Comparison of ENCODE assay signal across 17 cellular contexts in genomic region chr17:49468827-49469385, GRCh38. TPM values are rescaled to one million over a fixed set of nuclear protein-coding genes. Genes with fewer than 3 reads are reported as not detected.
DNase-seq lines count a peak whose midpoint lies in the region; ATAC-seq, FAIRE-seq and TF ChIP-seq lines count a peak whose summit lies in the region.
"Had no signal": no experiment of that assay in that cellular context is flagged by ENCODE, and none has a peak within 500 bp of the region (broad histone marks: within the 10 kb centered on the region; RNA-seq: fewer than 3 reads in every experiment).

No MANE protein-coding gene starts in this region.

- H2BK120ac ChIP-seq in H1 (replicated peaks; ENCODE audit: low read depth, low read length) = no peak overlapping the region

- CTCF ChIA-PET in H1 (lab: Charles Lee; ENCODE audit: partially characterized antibody) = interaction anchor here (0.7 to 4.2 kb wide), 8 partner anchors 10 to 87 kb away, joined by 3 to 37 read pairs (median 7); partner anchors contain the start of gene NGFR

- H4K91ac ChIP-seq in H1 (replicated peaks; ENCODE audit: insufficient read length, low read length) = peak overlapping the region; percentile 3

- no peaks in the 10 kb centered on the region for H3K36me3 Mint-ChIP-seq in neural crest cell (ENCODE audit: low read depth)
- H3K36me3 Mint-ChIP-seq: IgD-negative memory B cell had no signal

- TF ChIP-seq CTCF in H1 (IDR thresholded peaks at IDR 0.05; ENCODE audit: control extremely low read depth in 1 of 3, insufficient read depth in 1 of 3, low read depth in 1 of 3, low read length in 3 of 3) = no peak
- TF ChIP-seq CTCF in neural crest cell (conservative IDR thresholded peaks at IDR 0.05) = no peak
- TF ChIP-seq CTCF in tibial nerve (IDR thresholded peaks at IDR 0.05) = no peak

- H3K27me3 Mint-ChIP-seq in neural crest cell (ENCODE audit: low read depth) = peaks cover 37% of the 10 kb centered on the region

- ATAC-seq in GM19397 (IDR thresholded peaks at IDR 0.05; ENCODE audit: unreplicated experiment) = no peak
- ATAC-seq: HCT116 had no signal

- no peak overlapping the region for H3K9ac ChIP-seq in H1 (replicated peaks in 1 of 4; ENCODE audit: extremely low read depth in 1 of 4, low read depth in 3 of 4, low read length in 3 of 4)

- H3K79me1 ChIP-seq in H1 (ENCODE audit: low read depth, low read length) = no peaks in the 10 kb centered on the region

- peak overlapping the region; percentile 38 for H3K4me3 Mint-ChIP-seq in neural crest cell

- no peak for TF ChIP-seq POLR2A in H1 (IDR thresholded peaks at IDR 0.05; ENCODE audit: control extremely low read depth in 1 of 2, low read depth in 2 of 2, low read length in 2 of 2)
- no peak for TF ChIP-seq POLR2A in tibial nerve (IDR thresholded peaks at IDR 0.05)

- H2AK5ac ChIP-seq in H1 (ENCODE audit: low read depth, low read length) = no peak overlapping the region

- H3K4ac ChIP-seq in H1 (replicated peaks; ENCODE audit: insufficient read length, low read depth, low read length) = no peak overlapping the region

- H3K56ac ChIP-seq in H1 (replicated peaks; ENCODE audit: insufficient read length, low read depth, low read length) = no peak overlapping the region

- H3K23me2 ChIP-seq in H1 (ENCODE audit: low read depth, low read length) = peaks cover 11% of the 10 kb centered on the region

- H4K5ac ChIP-seq in H1 (ENCODE audit: insufficient read length, low read depth, low read length) = no peak overlapping the region

- H3K23ac ChIP-seq in H1 (ENCODE audit: insufficient read length) = no peak overlapping the region

- DNase-seq in NCI-H1436 (lab: John Stamatoyannopoulos, UW) = peak; percentile 19
- DNase-seq in NCI-H1436 treated with DMSO at 0.1 percent for 48 hours (lab: John Stamatoyannopoulos, UW) = no peak
- no peak for DNase-seq in H1 (ENCODE audit: low read depth in 1 of 2, low spot score in 2 of 2)
- no peak for DNase-seq in neural crest cell (ENCODE audit: low read depth, low spot score)
- peak; percentile 66 to 81 for DNase-seq in tibial nerve (ENCODE audit: low spot score in 2 of 2)
- no peak for DNase-seq in activated CD4-positive, alpha-beta T cell treated with anti-CD3 and anti-CD28 coated beads, Interleukin-2, amount 50 U/mL, for 1 hour
- DNase-seq in G401 (ENCODE audit: low spot score) = no peak
- DNase-seq: EL, MV-4-11, NCI-H1694, PC-9 had no signal

- no peak overlapping the region; the same call in 1 of the 2 replicates for H4K8ac ChIP-seq in H1 (ENCODE audit: extremely low read depth, insufficient read depth, low read length)

- no peak for TF ChIP-seq RAD21 in H1 (IDR thresholded peaks at IDR 0.05 in 1 of 2, conservative IDR thresholded peaks at IDR 0.05 in 1 of 2; ENCODE audit: low read depth in 2 of 2, low read length in 2 of 2)

- H3K4me3 ChIP-seq in H1 (ENCODE audit: extremely low read depth in 1 of 4, insufficient read depth in 2 of 4, low read depth in 3 of 4, low read length in 4 of 4) (no peak overlapping the region), tibial nerve (no peak overlapping the region)
- H3K4me3 ChIP-seq: PC-9, SK-N-MC had no signal

- no peak overlapping the region for H2BK5ac ChIP-seq in H1 (ENCODE audit: low read depth, low read length)

- no peaks in the 10 kb centered on the region for H3K79me2 ChIP-seq in H1 (ENCODE audit: control insufficient read depth in 1 of 2, insufficient read depth in 2 of 2, low read length in 2 of 2)

- H3K4me1 ChIP-seq in H1 (replicated peaks in 1 of 4; ENCODE audit: control insufficient read depth in 3 of 4, insufficient read depth in 4 of 4, low read length in 3 of 4) (peaks cover 7 to 17% (median 12%) of the 10 kb centered on the region in 4 experiments), tibial nerve (peaks cover 0 to 46% (median 13%) of the 10 kb centered on the region in 4 donors)

- H2BK12ac ChIP-seq in H1 (ENCODE audit: low read depth, low read length) = no peak overlapping the region

- H3K27ac ChIP-seq in H1 (ENCODE audit: low read depth, low read length) (no peak overlapping the region), tibial nerve (peak overlapping the region in 1 of 4 donors; percentile 8)
- H3K27ac ChIP-seq: 22Rv1, C4-2B, PC-9, SK-N-MC had no signal

- H3K36me3 ChIP-seq in H1 (ENCODE audit: control insufficient read depth in 2 of 4, insufficient read depth in 4 of 4, low read length in 3 of 4) (no peaks in the 10 kb centered on the region), tibial nerve (no peaks in the 10 kb centered on the region)

- H3K27me3 ChIP-seq in H1 (replicated peaks in 1 of 4; ENCODE audit: control insufficient read depth in 3 of 4, extremely low read depth in 1 of 4, insufficient read depth in 3 of 4, low read length in 3 of 4) (peaks cover 3 to 35% (median 34%) of the 10 kb centered on the region in 4 experiments), tibial nerve (peaks cover 0 to 18% of the 10 kb centered on the region in 2 donors)

- no peak overlapping the region; a peak in 1 of 4 replicates for H3K4me2 ChIP-seq in H1 (ENCODE audit: insufficient read depth in 1 of 2, low read depth in 2 of 2, low read length in 2 of 2)
- H3K4me2 ChIP-seq: PC-9 had no signal

- H2AFZ ChIP-seq in H1 (ENCODE audit: low read length) = no peak overlapping the region
- H2AFZ ChIP-seq: PC-9 had no signal

- H2BK20ac ChIP-seq in H1 (ENCODE audit: low read length) = no peak overlapping the region

- H2BK15ac ChIP-seq in H1 (ENCODE audit: low read length) = 0 out of 2 replicates have a peak overlapping the region, but pooled peaks have one; percentile 14

- no peak overlapping the region for H3K14ac ChIP-seq in H1 (ENCODE audit: insufficient read length)

- TF ChIP-seq EP300 in H1 (IDR thresholded peaks at IDR 0.05; ENCODE audit: borderline replicate concordance in 1 of 2, low read depth in 2 of 2, low read length in 2 of 2) (no peak), tibial nerve (IDR thresholded peaks at IDR 0.05) (peak in 1 of 2 donors; percentile 50)

- H3K9me3 ChIP-seq in H1 (ENCODE audit: insufficient read depth in 2 of 2, low read depth in 1 of 2, low read length in 1 of 2) = 0 out of 4 replicates have a peak, but pooled peaks cover 0 to 3% of the 10 kb centered on the region in 2 experiments
- peaks cover 0 to 7% (median under 1%) of the 10 kb centered on the region in 4 donors for H3K9me3 ChIP-seq in tibial nerve

- in situ Hi-C loops in G401 (cut with HindIII; ENCODE audit: low sequenced_read_pairs) = no loop called here

- H3K9me3 Mint-ChIP-seq in neural crest cell = peaks cover 3% of the 10 kb centered on the region

- H4K20me1 ChIP-seq in H1 (replicated peaks in 1 of 2; ENCODE audit: control insufficient read depth in 1 of 2, insufficient read depth in 2 of 2, low read length in 2 of 2) = no peaks in the 10 kb centered on the region

- H3K4me1 Mint-ChIP-seq in neural crest cell = peaks cover 70% of the 10 kb centered on the region
- H3K4me1 Mint-ChIP-seq: IgD-negative memory B cell had no signal

- WGBS in H1 (ENCODE audit: extremely low coverage in 1 of 2, insufficient coverage in 1 of 2, insufficient read length in 1 of 2, insufficient replicate concordance in 2 of 2, low coverage in 1 of 2, low lambda C conversion rate in 2 of 2, missing lambda C conversion rate in 1 of 2), 2 experiments = 79% methylated on average over 1 of the region's 1 CpG; no CpG with 5 or more reads in 1 of the 2 experiments
- WGBS in tibial nerve, 2 donors = 88 to 93% methylated on average over 1 of the region's 1 CpG

- H3K27ac Mint-ChIP-seq in neural crest cell (ENCODE audit: unreplicated experiment) = no peak overlapping the region
- H3K27ac Mint-ChIP-seq: IgD-negative memory B cell had no signal

- no peak overlapping the region for H3K18ac ChIP-seq in H1 (ENCODE audit: extremely low read depth, low read length)

- POLR2A ChIA-PET in H1 (lab: Charles Lee; ENCODE audit: partially characterized antibody) = interaction anchor here (1.4 to 3.5 kb wide), 2 partner anchors 17 to 31 kb away, joined by 3 to 13 read pairs; no protein-coding TSS in a partner anchor

- no peak for FAIRE-seq in H1 (lab: Jason Lieb, UNC)

TF ChIP-seq in H1, 55 proteins besides CTCF, POLR2A, EP300 and RAD21 (continues in another document):
- no peak for TF ChIP-seq HDAC2 (IDR thresholded peaks at IDR 0.05; ENCODE audit: borderline replicate concordance in 1 of 2, low read depth in 2 of 2, low read length in 2 of 2)

RNA-seq across cellular contexts. Expression of gene NGFR, which starts 26.2 kb away (rescaled TPM):
- 8.1 TPM in 2 replicates for total RNA-seq in H1 (2021; fragmentation: NEBNext Ultra II Directional; extraction: Animal tissue kit (Norgen Biotek cat#: 25700))
- polyA plus RNA-seq in H1 (2011; rRNA removed) = 10.3 and 19.4 TPM in 2 replicates
- polyA plus RNA-seq in H1 (2011; cell fraction: cytosol; rRNA removed) = 13.8 TPM
- polyA plus RNA-seq in H1 (2011; cell fraction: nucleus; rRNA removed) = 13.1 TPM
- polyA plus RNA-seq in H1 (2012, experiment 1 of 2) = 5.7 to 12.2 TPM (median 10.3 TPM) in 4 replicates
- polyA plus RNA-seq in H1 (2012, experiment 2 of 2) = 8.0 TPM
- 13.1 TPM for polyA plus RNA-seq in H1 (2013, experiment 1 of 2)
- polyA plus RNA-seq in H1 (2013, experiment 2 of 2) = 13.5 TPM
- 4.4 and 5.9 TPM in 2 replicates for polyA minus RNA-seq in H1 (2011; rRNA and poly(A)+ RNA removed)
- 4.4 TPM for polyA minus RNA-seq in H1 (2011; cell fraction: cytosol; rRNA and poly(A)+ RNA removed)
- polyA minus RNA-seq in H1 (2011; cell fraction: nucleus; rRNA and poly(A)+ RNA removed) = 5.5 TPM
- total RNA-seq in neural crest cell = 322 and 334 TPM in 2 replicates
- total RNA-seq in tibial nerve = 100 to 1,000 TPM; 205 to 279 (median 238) TPM
- total RNA-seq in G401 (2014; rRNA removed; shearing (Covaris generic)) = 2.7 and 3.9 TPM in 2 replicates
- polyA plus RNA-seq: IgD-negative memory B cell had no signal

RNA-seq across cellular contexts. Expression of gene PHB1, which starts 54.2 kb away (rescaled TPM):
- 386 and 401 TPM in 2 replicates for total RNA-seq in H1 (2021; fragmentation: NEBNext Ultra II Directional; extraction: Animal tissue kit (Norgen Biotek cat#: 25700))
- polyA plus RNA-seq in H1 (2011; rRNA removed) = 419 and 597 TPM in 2 replicates
- polyA plus RNA-seq in H1 (2011; cell fraction: cytosol; rRNA removed) = 510 TPM
- 402 TPM for polyA plus RNA-seq in H1 (2011; cell fraction: nucleus; rRNA removed)
- polyA plus RNA-seq in H1 (2012, experiment 1 of 2) = 394 to 508 TPM (median 469 TPM) in 4 replicates
- polyA plus RNA-seq in H1 (2012, experiment 2 of 2) = 401 TPM
- polyA plus RNA-seq in H1 (2013, experiment 1 of 2) = 170 TPM
- 179 TPM for polyA plus RNA-seq in H1 (2013, experiment 2 of 2)
- polyA minus RNA-seq in H1 (2011; rRNA and poly(A)+ RNA removed) = 690 and 757 TPM in 2 replicates
- polyA minus RNA-seq in H1 (2011; cell fraction: cytosol; rRNA and poly(A)+ RNA removed) = 130 TPM
- polyA minus RNA-seq in H1 (2011; cell fraction: nucleus; rRNA and poly(A)+ RNA removed) = 90.2 TPM
- total RNA-seq in neural crest cell (248 and 256 TPM in 2 replicates), tibial nerve (100 to 1,000 TPM in 1 of 4 donors, 10 to 100 TPM in 3; 83.5 to 114 (median 90.4) TPM)
- total RNA-seq in G401 (2014; rRNA removed; shearing (Covaris generic)) = 268 and 273 TPM in 2 replicates

Comparison
In these comparisons a context has a peak if more than half of its experiments do, and no peak if none do; other contexts are left out.
1. DNase-seq: peak in NCI-H1436 (single experiment) and tibial nerve (2 of 2); none in NCI-H1436 treated with DMSO at 0.1 percent for 48 hours (single experiment), H1 (0 of 2), neural crest cell (single experiment), activated CD4-positive, alpha-beta T cell treated with anti-CD3 and anti-CD28 coated beads, Interleukin-2, amount 50 U/mL, for 1 hour (single experiment) and G401 (single experiment).
2. RNA of gene NGFR, which starts 26.2 kb away (total RNA-seq): 322 to 334 TPM in neural crest cell and 205 to 279 TPM in tibial nerve; 8.1 TPM in H1 and 2.7 to 3.9 TPM in G401; every median in the first group is over 10 times any median in the second.